In the genomic region with DNA sequence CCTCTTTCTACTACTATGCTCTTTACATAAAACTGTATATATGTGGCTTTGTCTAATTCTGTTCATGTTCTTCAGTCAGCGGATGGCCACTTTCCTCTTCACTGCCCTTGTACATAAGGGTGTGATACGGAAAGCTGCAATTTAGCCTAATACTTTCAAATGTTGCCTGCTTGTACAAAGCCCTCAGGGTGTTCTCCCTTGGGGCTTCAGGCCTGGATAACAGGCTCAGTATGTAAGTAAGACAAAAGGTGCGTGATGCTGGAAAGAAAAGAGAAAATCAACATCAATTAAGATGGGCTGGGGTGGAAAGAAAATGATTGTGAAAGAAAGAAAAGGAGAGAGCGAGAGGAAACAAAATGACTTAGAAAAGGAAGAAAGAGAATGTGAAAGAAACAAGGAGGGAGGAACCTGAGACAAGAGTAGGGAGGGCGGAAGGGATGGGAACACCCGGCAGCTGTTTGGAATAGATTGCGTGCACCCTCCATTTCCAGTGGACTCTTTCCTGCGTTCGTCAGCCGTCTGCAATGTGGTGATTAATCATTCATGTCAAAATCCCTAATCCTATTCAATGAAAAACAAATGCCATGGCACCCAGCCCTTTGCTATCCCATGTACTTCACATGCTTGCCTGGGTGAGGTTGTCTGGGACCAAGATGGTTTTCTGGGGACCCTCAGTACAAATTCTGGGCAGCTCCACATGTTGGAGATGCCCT, we compare ENCODE assay signal across 10 cellular contexts.
DNase-seq lines count a peak whose midpoint lies in the region; ATAC-seq, FAIRE-seq and TF ChIP-seq lines count a peak whose summit lies in the region.
"Had no signal": no experiment of that assay in that cellular context is flagged by ENCODE, and none has a peak within 500 bp of the region (broad histone marks: within the 10 kb centered on the region; RNA-seq: fewer than 3 reads in every experiment).

No MANE protein-coding gene starts in this region.

- ATAC-seq in body of pancreas (peak; percentile 48), GM18867 (IDR thresholded peaks at IDR 0.05; ENCODE audit: unreplicated experiment) (no peak)
- no peak for ATAC-seq in activated CD4-positive, CD25-positive, alpha-beta regulatory T cell treated with anti-CD3 and anti-CD28 coated beads, Interleukin-2, amount 50 U/mL, for 24 hours

- H3K9me3 ChIP-seq in body of pancreas (no peaks in the 10 kb centered on the region), kidney (ENCODE audit: control insufficient read depth in 1 of 2, low read length in 2 of 2) (no peaks in the 10 kb centered on the region)

- H3K27me3 ChIP-seq in body of pancreas: no peaks in the 10 kb centered on the region

- H3K27ac ChIP-seq in body of pancreas: peak overlapping the region in 1 of 4 donors; percentile 2
- peak overlapping the region in 1 of 2 donors; percentile 51 for H3K27ac ChIP-seq in kidney (ENCODE audit: low read depth in 2 of 2, low read length in 2 of 2)

- no peak overlapping the region for H3K4me3 ChIP-seq in body of pancreas
- H3K4me3 ChIP-seq in kidney (ENCODE audit: low read length in 2 of 2): no peak overlapping the region

- FAIRE-seq in kidney (lab: Jason Lieb, UNC) (no peak), urothelium cell line (lab: Jason Lieb, UNC) (no peak), HTR-8/SVneo (lab: Jason Lieb, UNC) (no peak)

- intact Hi-C loops in body of pancreas (cut with DNase I): no loop called here
- intact Hi-C loops in kidney (cut with DNase I): no loop called here

- TF ChIP-seq CTCF in body of pancreas (IDR thresholded peaks at IDR 0.05) (no peak), kidney (IDR thresholded peaks at IDR 0.05; ENCODE audit: borderline replicate concordance, extremely low read depth, insufficient read depth) (no peak)

- TF ChIP-seq POLR2A in body of pancreas (IDR thresholded peaks at IDR 0.05): no peak

- H3K36me3 ChIP-seq in body of pancreas (replicated peaks in 1 of 2; ENCODE audit: insufficient read depth in 1 of 2, low read depth in 2 of 2) (no peaks in the 10 kb centered on the region), kidney (ENCODE audit: control insufficient read depth in 1 of 2, insufficient read depth in 2 of 2, low read length in 2 of 2) (no peaks in the 10 kb centered on the region)

- 48 to 50% methylated on average over 10 of the region's 10 CpGs for WGBS in body of pancreas, 2 donors

- DNase-seq in NCI-H2107 treated with DMSO at 0.1 percent for 48 hours (lab: John Stamatoyannopoulos, UW; ENCODE audit: unreplicated experiment): peak; percentile 53
- DNase-seq in NCI-H2107 (lab: John Stamatoyannopoulos, UW): no peak
- peak in 3 of 4 donors; percentile 6 to 32 (median 19) for DNase-seq in body of pancreas
- peak; percentile 66 for DNase-seq in kidney
- peak; percentile 18 for DNase-seq in urothelium cell line (ENCODE audit: low spot score)
- no peak for DNase-seq in HTR-8/SVneo (ENCODE audit: insufficient read length, low spot score)
- DNase-seq: ACHN, kidney glomerular epithelial cell had no signal

- H3K4me1 ChIP-seq in body of pancreas (no peaks in the 10 kb centered on the region), kidney (ENCODE audit: control insufficient read depth in 1 of 2, insufficient read depth in 1 of 2, low read depth in 1 of 2, low read length in 2 of 2) (peaks cover 0 to 2% of the 10 kb centered on the region in 2 donors)

- H3K9ac ChIP-seq in kidney (ENCODE audit: low read length in 2 of 2): no peak overlapping the region

Comparison
In these comparisons a context has a peak if more than half of its experiments do, and no peak if none do; other contexts are left out.
1. DNase-seq: peak in NCI-H2107 treated with DMSO at 0.1 percent for 48 hours (single experiment), body of pancreas (3 of 4), kidney (single experiment) and urothelium cell line (single experiment); none in NCI-H2107 (single experiment) and HTR-8/SVneo (single experiment).